Comparison of ENCODE assay signal across 10 cellular contexts in the genomic region with DNA sequence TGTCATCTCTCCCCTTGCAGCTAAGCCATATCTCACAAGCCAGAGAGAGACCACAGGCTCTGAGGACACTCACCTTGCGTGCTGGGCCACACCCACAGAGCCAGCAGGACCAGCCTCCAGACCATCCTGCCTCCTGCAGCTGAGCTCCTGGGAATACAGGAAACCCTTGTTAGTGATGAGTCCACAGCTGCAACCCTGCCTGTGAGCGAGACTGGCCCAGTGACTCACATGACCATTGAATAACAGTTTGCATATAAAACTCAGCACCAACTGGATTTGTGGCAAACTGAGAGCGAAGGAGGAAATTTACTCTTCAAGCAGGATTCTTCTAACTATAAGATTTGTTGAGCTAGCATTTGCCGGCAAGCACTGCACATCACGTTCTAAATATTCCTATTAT. TPM values are rescaled to one million over a fixed set of nuclear protein-coding genes. Genes with fewer than 3 reads are reported as not detected.
DNase-seq lines count a peak whose midpoint lies in the region; ATAC-seq and TF ChIP-seq lines count a peak whose summit lies in the region.
"Had no signal": no experiment of that assay in that cellular context is flagged by ENCODE, and none has a peak within 500 bp of the region (broad histone marks: within the 10 kb centered on the region; RNA-seq: fewer than 3 reads in every experiment).

No MANE protein-coding gene starts in this region.

- peak overlapping the region; percentile 90 for H3K27ac Mint-ChIP-seq in HFFc6
- H3K27ac Mint-ChIP-seq: activated B cell treated with CpG ODN at 0.5 μM for 24 hours had no signal

- peak overlapping the region; percentile 98 for H3K4me3 Mint-ChIP-seq in HFFc6
- H3K4me3 Mint-ChIP-seq: activated B cell treated with CpG ODN at 0.5 μM for 24 hours had no signal

- ATAC-seq in GM21367 (IDR thresholded peaks at IDR 0.05; ENCODE audit: unreplicated experiment) = no peak

- TF ChIP-seq CTCF in HFFc6 (IDR thresholded peaks at IDR 0.05) = no peak; the same call in 1 of the 2 replicates

- H3K36me3 Mint-ChIP-seq in HFFc6 (ENCODE audit: low read depth) = peaks cover 72% of the 10 kb centered on the region

- H3K4me1 Mint-ChIP-seq in HFFc6 (ENCODE audit: low read depth) = peaks cover 45% of the 10 kb centered on the region

- peak; percentile 92 for DNase-seq in HFFc6
- DNase-seq in anterior cingulate cortex (lab: John Stamatoyannopoulos, UW) = peak in 51 of 58 donors; percentile 22 to 91 (median 68)
- DNase-seq in hepatic stellate cell (ENCODE audit: low spot score) = peak; percentile 85
- peak; percentile 74 for DNase-seq in stromal cell of bone marrow (ENCODE audit: low read depth)
- no peak for DNase-seq in NCI-H2227 (lab: John Stamatoyannopoulos, UW; ENCODE audit: unreplicated experiment)
- DNase-seq in GM19238 (ENCODE audit: insufficient read length, low spot score) = no peak
- DNase-seq in NCI-H446 treated with DMSO at 0.1 percent for 48 hours (lab: John Stamatoyannopoulos, UW) = no peak
- DNase-seq: activated B cell treated with CpG ODN at 0.5 μM for 24 hours, retina had no signal

- H3K27me3 Mint-ChIP-seq in HFFc6 (ENCODE audit: insufficient read depth) = peaks cover 10% of the 10 kb centered on the region

- no peaks in the 10 kb centered on the region for H3K9me3 Mint-ChIP-seq in HFFc6

RNA-seq across cellular contexts. Expression of gene THBS2, which starts 3.0 kb away (rescaled TPM):
- 100 to 1,000 TPM; 156 to 254 (median 218) TPM for total RNA-seq in HFFc6 (2021; fragmentation: NEBNext Ultra II Directional; extraction: Animal tissue kit (Norgen Biotek cat#: 25700))
- total RNA-seq: activated B cell treated with CpG ODN at 0.5 μM for 24 hours had no signal

Comparison
In these comparisons a context has a peak if more than half of its experiments do, and no peak if none do; other contexts are left out.
1. DNase-seq: peak in HFFc6 (single experiment), anterior cingulate cortex (51 of 58), hepatic stellate cell (single experiment) and stromal cell of bone marrow (single experiment); none in NCI-H2227 (single experiment), GM19238 (single experiment) and NCI-H446 treated with DMSO at 0.1 percent for 48 hours (single experiment).